Comparison of ENCODE assay signal across 14 cellular contexts in the genomic region with DNA sequence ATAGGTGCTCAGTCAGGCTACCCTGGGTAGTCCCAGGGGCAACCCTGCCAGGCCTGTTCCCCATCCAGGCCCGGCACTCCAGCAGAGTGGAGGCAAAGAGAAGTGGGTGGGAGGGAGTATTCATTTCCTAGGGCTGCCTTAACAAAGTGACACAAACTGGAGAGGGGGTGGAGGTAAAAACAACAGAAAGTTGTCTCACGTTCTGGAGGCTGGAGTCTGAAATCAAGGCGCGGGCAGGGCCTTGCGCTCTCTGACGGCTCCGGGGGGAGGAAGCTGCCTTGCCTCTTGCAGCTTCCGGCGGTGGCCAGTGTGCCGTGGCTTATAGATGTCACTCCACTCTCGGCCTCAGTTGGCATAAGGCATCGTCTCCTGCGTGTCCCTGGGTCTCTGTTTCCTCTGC.
DNase-seq lines count a peak whose midpoint lies in the region; ATAC-seq and TF ChIP-seq lines count a peak whose summit lies in the region.
"Had no signal": no experiment of that assay in that cellular context is flagged by ENCODE, and none has a peak within 500 bp of the region (broad histone marks: within the 10 kb centered on the region; RNA-seq: fewer than 3 reads in every experiment).

No MANE protein-coding gene starts in this region.

- DNase-seq in activated CD4-positive, alpha-beta T cell treated with anti-CD3 and anti-CD28 coated beads, Interleukin-2, amount 10 ng/mL, durations not matched to agents 7 days and 5 days = peak; percentile 35
- DNase-seq in activated CD4-positive, alpha-beta T cell treated with anti-CD3 and anti-CD28 coated beads, Interleukin-2, amount 50 U/mL, for 4 hours = no peak
- DNase-seq in H7 (peak; percentile 43), NCI-H345 (lab: John Stamatoyannopoulos, UW) (no peak), HFFc6 (no peak)
- DNase-seq in stimulated activated CD8-positive, alpha-beta memory T cell treated with anti-CD3 and anti-CD28 coated beads, Interleukin-4, amount 100 ng/mL, for 48 hours = peak; percentile 33
- no peak for DNase-seq in activated T-cell treated with anti-CD3 and anti-CD28 coated beads, Interleukin-2, amount 50 U/mL, for 4 hours
- DNase-seq: activated B cell treated with CpG ODN at 0.5 μM for 24 hours; NCI-H1417; stimulated activated CD4-positive, alpha-beta T cell treated with anti-CD3 and anti-CD28 coated beads, Interleukin-2, amount 100 ng/mL, for 48 hours had no signal

- POLR2A ChIA-PET in activated CD4-positive, alpha-beta T cell treated with anti-CD3 and anti-CD28 coated beads, Interleukin-2, amount 10 ng/mL, durations not matched to agents 7 days and 5 days (lab: Charles Lee) = no interaction called here

- H3K36me3 ChIP-seq in H7 (replicated peaks; ENCODE audit: control insufficient read depth, insufficient read depth, low read length) = no peaks in the 10 kb centered on the region
- H3K36me3 ChIP-seq: tibial artery had no signal

- H3K27me3 ChIP-seq in H7 (ENCODE audit: control insufficient read depth, insufficient read depth, low read length) = no peaks in the 10 kb centered on the region
- H3K27me3 ChIP-seq: tibial artery had no signal

- CTCF ChIA-PET in activated CD4-positive, alpha-beta T cell treated with anti-CD3 and anti-CD28 coated beads, Interleukin-2, amount 10 ng/mL, durations not matched to agents 7 days and 5 days (lab: Charles Lee) = no interaction called here

- H3K36me3 Mint-ChIP-seq in activated CD4-positive, alpha-beta T cell treated with anti-CD3 and anti-CD28 coated beads, Interleukin-2, amount 10 ng/mL, durations not matched to agents 7 days and 5 days (ENCODE audit: low read depth) = no peaks in the 10 kb centered on the region
- no peaks in the 10 kb centered on the region for H3K36me3 Mint-ChIP-seq in HFFc6 (ENCODE audit: low read depth)
- no peaks in the 10 kb centered on the region for H3K36me3 Mint-ChIP-seq in activated T-cell treated with anti-CD3 and anti-CD28 coated beads, Interleukin-2, amount 50 U/mL, for 4 hours (ENCODE audit: insufficient read depth)

- H3K4me1 Mint-ChIP-seq in activated CD4-positive, alpha-beta T cell treated with anti-CD3 and anti-CD28 coated beads, Interleukin-2, amount 10 ng/mL, durations not matched to agents 7 days and 5 days = peaks cover 12% of the 10 kb centered on the region
- H3K4me1 Mint-ChIP-seq in HFFc6 (ENCODE audit: low read depth) = no peaks in the 10 kb centered on the region
- H3K4me1 Mint-ChIP-seq in activated T-cell treated with anti-CD3 and anti-CD28 coated beads, Interleukin-2, amount 50 U/mL, for 4 hours (ENCODE audit: low read depth) = peaks cover 2% of the 10 kb centered on the region

- H3K4me3 ChIP-seq in H7 (ENCODE audit: insufficient read depth, low read depth, low read length) = no peak overlapping the region
- H3K4me3 ChIP-seq: A549, tibial artery had no signal

- no peaks in the 10 kb centered on the region for H3K27me3 Mint-ChIP-seq in activated CD4-positive, alpha-beta T cell treated with anti-CD3 and anti-CD28 coated beads, Interleukin-2, amount 10 ng/mL, durations not matched to agents 7 days and 5 days
- peaks cover 28% of the 10 kb centered on the region for H3K27me3 Mint-ChIP-seq in HFFc6 (ENCODE audit: insufficient read depth)
- H3K27me3 Mint-ChIP-seq in activated T-cell treated with anti-CD3 and anti-CD28 coated beads, Interleukin-2, amount 50 U/mL, for 4 hours (ENCODE audit: low read depth) = peaks cover 11% of the 10 kb centered on the region

- ATAC-seq in HG03571 (IDR thresholded peaks at IDR 0.05; ENCODE audit: unreplicated experiment) = peak; percentile 71
- no peak for ATAC-seq in activated T-cell treated with anti-CD3 and anti-CD28 coated beads, Interleukin-2, amount 50 U/mL, for 4 hours
- ATAC-seq: A549 had no signal

- H3K9me3 Mint-ChIP-seq in activated CD4-positive, alpha-beta T cell treated with anti-CD3 and anti-CD28 coated beads, Interleukin-2, amount 10 ng/mL, durations not matched to agents 7 days and 5 days = no peaks in the 10 kb centered on the region
- no peaks in the 10 kb centered on the region for H3K9me3 Mint-ChIP-seq in HFFc6
- H3K9me3 Mint-ChIP-seq in activated T-cell treated with anti-CD3 and anti-CD28 coated beads, Interleukin-2, amount 50 U/mL, for 4 hours = no peaks in the 10 kb centered on the region
- H3K9me3 Mint-ChIP-seq: activated B cell treated with CpG ODN at 0.5 μM for 24 hours, neural crest cell had no signal

- peak overlapping the region; percentile 41 for H3K27ac Mint-ChIP-seq in activated CD4-positive, alpha-beta T cell treated with anti-CD3 and anti-CD28 coated beads, Interleukin-2, amount 10 ng/mL, durations not matched to agents 7 days and 5 days
- no peak overlapping the region for H3K27ac Mint-ChIP-seq in HFFc6
- H3K27ac Mint-ChIP-seq: activated B cell treated with CpG ODN at 0.5 μM for 24 hours had no signal

- TF ChIP-seq CTCF in HFFc6 (IDR thresholded peaks at IDR 0.05) = no peak

- no peak overlapping the region for H3K4me3 Mint-ChIP-seq in activated CD4-positive, alpha-beta T cell treated with anti-CD3 and anti-CD28 coated beads, Interleukin-2, amount 10 ng/mL, durations not matched to agents 7 days and 5 days
- H3K4me3 Mint-ChIP-seq in HFFc6 = no peak overlapping the region
- no peak overlapping the region for H3K4me3 Mint-ChIP-seq in activated T-cell treated with anti-CD3 and anti-CD28 coated beads, Interleukin-2, amount 50 U/mL, for 4 hours
- H3K4me3 Mint-ChIP-seq: activated B cell treated with CpG ODN at 0.5 μM for 24 hours, neural crest cell had no signal

Comparison
In these comparisons a context has a peak if more than half of its experiments do, and no peak if none do; other contexts are left out.
1. DNase-seq: peak in activated CD4-positive, alpha-beta T cell treated with anti-CD3 and anti-CD28 coated beads, Interleukin-2, amount 10 ng/mL, durations not matched to agents 7 days and 5 days (single experiment), H7 (single experiment) and stimulated activated CD8-positive, alpha-beta memory T cell treated with anti-CD3 and anti-CD28 coated beads, Interleukin-4, amount 100 ng/mL, for 48 hours (single experiment); none in activated CD4-positive, alpha-beta T cell treated with anti-CD3 and anti-CD28 coated beads, Interleukin-2, amount 50 U/mL, for 4 hours (0 of 2), NCI-H345 (single experiment), HFFc6 (single experiment) and activated T-cell treated with anti-CD3 and anti-CD28 coated beads, Interleukin-2, amount 50 U/mL, for 4 hours (single experiment).